Comparison of ENCODE assay signal across 6 cellular contexts in the genomic region with DNA sequence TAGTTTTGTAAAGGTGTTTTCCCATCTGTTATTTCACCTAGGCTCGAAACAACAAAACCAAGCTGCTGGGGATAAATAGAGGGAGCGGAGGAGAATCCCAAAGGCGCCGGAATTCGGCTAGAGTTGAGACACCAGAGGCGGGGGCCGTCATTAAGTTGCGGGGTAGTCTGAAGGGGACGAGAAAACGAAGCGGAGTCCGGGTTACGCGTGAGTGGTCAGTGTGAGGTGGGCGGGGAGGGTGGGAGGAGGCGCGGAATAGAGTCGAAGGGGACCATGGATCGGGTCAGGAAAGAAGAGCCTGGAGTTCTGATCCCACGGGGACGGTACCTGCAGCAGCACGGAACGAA. TPM values are rescaled to one million over a fixed set of nuclear protein-coding genes. Genes with fewer than 3 reads are reported as not detected.
DNase-seq lines count a peak whose midpoint lies in the region; ATAC-seq and TF ChIP-seq lines count a peak whose summit lies in the region.

No MANE protein-coding gene starts in this region.

- H3K4me3 ChIP-seq in OCI-LY3 (ENCODE audit: low read length) = peak overlapping the region; percentile 87
- peak overlapping the region; percentile 84 for H3K4me3 ChIP-seq in right cardiac atrium (ENCODE audit: low read length)
- peak overlapping the region; percentile 68 to 82 for H3K4me3 ChIP-seq in uterus

- TF ChIP-seq CTCF in OCI-LY3 (IDR thresholded peaks at IDR 0.05; ENCODE audit: low read depth, low read length) (no peak), uterus (IDR thresholded peaks at IDR 0.05) (no peak)

- H3K27ac ChIP-seq in OCI-LY3 (ENCODE audit: low read length) (peak overlapping the region; percentile 56), right cardiac atrium (ENCODE audit: low read length) (peak overlapping the region; percentile 85), uterus (peak overlapping the region; percentile 75 to 85)

- peak overlapping the region; percentile 93 for H3K4me2 ChIP-seq in OCI-LY3 (ENCODE audit: low read length)

- under 1% methylated on average over 23 of the region's 23 CpGs for WGBS in right cardiac atrium

- no peaks in the 10 kb centered on the region for H4K20me1 ChIP-seq in OCI-LY3 (ENCODE audit: insufficient read depth, low read length)

- H3K79me2 ChIP-seq in OCI-LY3 (ENCODE audit: low read length) = peaks cover 51% of the 10 kb centered on the region

- intact Hi-C loops in right cardiac atrium (cut with DNase I) (no loop called here), uterus (cut with DNase I; ENCODE audit: low total_unique reads) (no loop called here)

- DNase-seq in right cardiac atrium (no peak), uterus (no peak), KBM-7 (no peak)

- H2AFZ ChIP-seq in OCI-LY3 (ENCODE audit: low read depth, low read length) = no peak overlapping the region

- H3K9me3 ChIP-seq in OCI-LY3 (ENCODE audit: insufficient read depth, low read length) (no peaks in the 10 kb centered on the region), right cardiac atrium (ENCODE audit: control insufficient read depth, low read length) (no peaks in the 10 kb centered on the region), uterus (no peaks in the 10 kb centered on the region)

- H3K9ac ChIP-seq in OCI-LY3 (ENCODE audit: low read length) = peak overlapping the region; percentile 84

- in situ Hi-C loops in KBM-7 (cut with MboI; ENCODE audit: low pct_unique_long_range_greater_than_20kb, low sequenced_read_pairs) = no loop called here

- no peak for TF ChIP-seq POLR2A in uterus (IDR thresholded peaks at IDR 0.05)

- H3K27me3 ChIP-seq in OCI-LY3 (ENCODE audit: low read depth, low read length) (no peaks in the 10 kb centered on the region), right cardiac atrium (ENCODE audit: control insufficient read depth, insufficient read depth) (no peaks in the 10 kb centered on the region), uterus (no peaks in the 10 kb centered on the region)

- H3K36me3 ChIP-seq in OCI-LY3 (replicated peaks; ENCODE audit: low read depth, low read length) (peaks cover 54% of the 10 kb centered on the region), uterus (no peaks in the 10 kb centered on the region)

- H3K4me1 ChIP-seq in OCI-LY3 (ENCODE audit: low read length) (peaks cover 17% of the 10 kb centered on the region), right cardiac atrium (ENCODE audit: control insufficient read depth, insufficient read depth, low read length) (peaks cover 3% of the 10 kb centered on the region), uterus (peaks cover 0 to 6% of the 10 kb centered on the region in 2 donors)

- ATAC-seq in GM18511 (IDR thresholded peaks at IDR 0.05; ENCODE audit: unreplicated experiment) (peak; percentile 8), right cardiac atrium (peak; percentile 16 to 47), HG03457 (IDR thresholded peaks at IDR 0.05; ENCODE audit: unreplicated experiment) (no peak)

RNA-seq across cellular contexts. Expression of a gene that starts 0.4 kb away (rescaled TPM):
- total RNA-seq in right cardiac atrium (10 to 100 TPM; 65.1 to 85.4 (median 72.0) TPM), uterus (100 to 1,000 TPM in 1 of 4 donors, 10 to 100 TPM in 3; 34.6 to 129 (median 67.2) TPM)
- 49.6 TPM for polyA plus RNA-seq in right cardiac atrium

RNA-seq across cellular contexts. Expression of a gene that starts 0.6 kb away (rescaled TPM):
- total RNA-seq in right cardiac atrium (10 to 100 TPM; 23.3 to 30.0 (median 25.3) TPM), uterus (10 to 100 TPM in 2 of 4 donors, 1 to 10 TPM in 1, under 1 TPM in 1; 0.29 to 29.1 (median 9.4) TPM)
- 34.9 TPM for polyA plus RNA-seq in right cardiac atrium

RNA-seq across cellular contexts. Expression of a gene that starts 14.6 kb away (rescaled TPM):
- 1 to 10 TPM; 9.3 to 9.7 (median 9.5) TPM for total RNA-seq in right cardiac atrium
- 5.8 TPM for polyA plus RNA-seq in right cardiac atrium
- 10 to 100 TPM in 1 of 4 donors, 1 to 10 TPM in 2, under 1 TPM in 1; 0.88 to 17.7 (median 5.0) TPM for total RNA-seq in uterus

RNA-seq across cellular contexts. Expression of a gene that starts 35.5 kb away (rescaled TPM):
- total RNA-seq in right cardiac atrium = 10 to 100 TPM in 3 of 4 donors, 1 to 10 TPM in 1; 9.9 to 14.9 (median 10.4) TPM
- polyA plus RNA-seq in right cardiac atrium = 10.6 TPM
- total RNA-seq in uterus = 10 to 100 TPM in 3 of 4 donors, 1 to 10 TPM in 1; 6.4 to 19.7 (median 13.0) TPM

RNA-seq across cellular contexts. Expression of a gene that starts 56.8 kb away (rescaled TPM):
- total RNA-seq in right cardiac atrium (10 to 100 TPM; 15.8 to 20.5 (median 16.9) TPM), uterus (10 to 100 TPM; 14.7 to 31.8 (median 17.8) TPM)
- polyA plus RNA-seq in right cardiac atrium = 12.7 TPM
